ENCODE assay signal across 11 cellular contexts in genomic region chr10:4807803-4808507, GRCh38. TPM values are rescaled to one million over a fixed set of nuclear protein-coding genes. Genes with fewer than 3 reads are reported as not detected.
A peak's percentile ranks its signal among the peaks of the same experiment; 100 is the strongest.
DNase-seq lines count a peak whose midpoint lies in the region; ATAC-seq and TF ChIP-seq lines count a peak whose summit lies in the region.
"Had no signal": no experiment of that assay in that cellular context is flagged by ENCODE, and none has a peak within 500 bp of the region (broad histone marks: within the 10 kb centered on the region; RNA-seq: fewer than 3 reads in every experiment).

No MANE protein-coding gene starts in this region.

- POLR2A ChIA-PET in A673 (lab: Charles Lee; ENCODE audit: low non-redundant PET): no interaction called here

- ATAC-seq in GM19043 (IDR thresholded peaks at IDR 0.05; ENCODE audit: low read depth, unreplicated experiment) (peak; percentile 48), HG03521 (IDR thresholded peaks at IDR 0.05; ENCODE audit: unreplicated experiment) (peak; percentile 46), psoas muscle (no peak)

- H3K27ac ChIP-seq in A673 (ENCODE audit: low read depth, low read length, poor library complexity, severe bottlenecking): no peak overlapping the region
- no peak overlapping the region for H3K27ac ChIP-seq in psoas muscle

- DNase-seq in A673 (ENCODE audit: low spot score) (peak; percentile 90), epidermal melanocyte (ENCODE audit: insufficient read length, low spot score) (peak; percentile 24), C1 segment of cervical spinal cord (lab: John Stamatoyannopoulos, UW) (no peak), psoas muscle (no peak), HuH-7 (ENCODE audit: low spot score) (no peak), HPDE6-E6E7 (ENCODE audit: extremely low spot score) (no peak)
- DNase-seq: CD4-positive, CD25-positive, alpha-beta regulatory T cell; islet precursor cell; stimulated activated CD4-positive, alpha-beta T cell treated with anti-CD3 and anti-CD28 coated beads, Interleukin-2, amount 100 ng/mL, for 48 hours had no signal

- CTCF ChIA-PET in A673 (lab: Charles Lee): no interaction called here

- no TSS peak for BruUV-seq in A673 (replicated peaks; lab: Mats Ljungman, UMichigan)

- no peak overlapping the region for H3K4me3 ChIP-seq in A673 (ENCODE audit: low read depth, low read length, poor library complexity, severe bottlenecking)
- no peak overlapping the region for H3K4me3 ChIP-seq in psoas muscle

- peaks cover 13% of the 10 kb centered on the region for H3K4me1 ChIP-seq in A673 (ENCODE audit: insufficient read depth, low read length, poor library complexity, severe bottlenecking)
- H3K4me1 ChIP-seq in psoas muscle: no peaks in the 10 kb centered on the region

- TF ChIP-seq CTCF in A673 (conservative IDR thresholded peaks at IDR 0.05; ENCODE audit: low read depth, low read length) (no peak), psoas muscle (IDR thresholded peaks at IDR 0.05) (no peak)

- H3K9me3 ChIP-seq in A673 (ENCODE audit: low read depth, low read length, poor library complexity, severe bottlenecking): no peaks in the 10 kb centered on the region
- H3K9me3 ChIP-seq in psoas muscle: no peaks in the 10 kb centered on the region

- H3K36me3 ChIP-seq in A673 (ENCODE audit: insufficient read depth, low read length, poor library complexity, severe bottlenecking) (no peaks in the 10 kb centered on the region), psoas muscle (ENCODE audit: insufficient read depth in 1 of 2, low read depth in 1 of 2) (no peaks in the 10 kb centered on the region)

- H3K27me3 ChIP-seq in A673 (replicated peaks; ENCODE audit: insufficient read depth, low read depth, low read length, poor library complexity) (no peaks in the 10 kb centered on the region), psoas muscle (ENCODE audit: insufficient read depth in 3 of 3, low read length in 2 of 3) (peaks cover 0 to 2% (median 0%) of the 10 kb centered on the region in 3 donors)

- 32 to 51% (median 37%) methylated on average over 4 of the region's 4 CpGs for WGBS in psoas muscle, 3 donors

- intact Hi-C loops in A673 (cut with micrococcal nuclease; ENCODE audit: unreplicated experiment): no loop called here
- intact Hi-C loops in psoas muscle (cut with DNase I): no loop called here

RNA-seq across cellular contexts. Expression of gene AKR1E2, which starts 18.1 kb away (rescaled TPM):
- 10.8 and 11.3 TPM in 2 replicates for total RNA-seq in A673 (2021)
- total RNA-seq in psoas muscle: 1 to 10 TPM; 1.8 to 5.1 (median 3.4) TPM
- 1 to 10 TPM in 1 of 3 donors, under 1 TPM in 2; 0.65 to 1.8 (median 0.73) TPM for polyA plus RNA-seq in psoas muscle

Comparison
In these comparisons a context has a peak if more than half of its experiments do, and no peak if none do; other contexts are left out.
1. DNase-seq: peak in A673 (single experiment) and epidermal melanocyte (single experiment); none in C1 segment of cervical spinal cord (0 of 14), psoas muscle (0 of 2), HuH-7 (single experiment) and HPDE6-E6E7 (single experiment).
2. ATAC-seq: peak in GM19043 (single experiment) and HG03521 (single experiment); none in psoas muscle (0 of 4).